ENCODE assay signal across 31 cellular contexts in the genomic region with DNA sequence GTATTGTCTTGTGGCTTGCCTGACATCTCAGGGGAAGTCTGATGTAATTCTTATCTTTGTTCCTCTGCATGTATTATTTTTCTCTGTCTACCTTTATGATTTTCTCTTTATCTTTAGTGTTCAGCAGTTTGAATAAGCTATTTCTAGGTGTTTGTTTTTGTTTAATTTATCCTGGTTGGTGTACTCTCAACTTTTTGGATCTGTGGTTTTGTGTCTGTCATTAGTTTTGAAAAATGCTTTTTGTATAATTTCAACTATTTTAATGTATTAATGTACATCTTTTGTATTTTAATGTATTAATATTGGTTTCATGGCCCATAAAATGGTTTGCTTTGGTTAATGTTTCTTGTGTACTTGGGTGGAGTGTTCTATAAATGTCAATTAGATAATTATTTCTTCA. TPM values are rescaled to one million over a fixed set of nuclear protein-coding genes. Genes with fewer than 3 reads are reported as not detected.
"Had no signal": no experiment of that assay in that cellular context is flagged by ENCODE, and none has a peak within 500 bp of the region (broad histone marks: within the 10 kb centered on the region; RNA-seq: fewer than 3 reads in every experiment).

No MANE protein-coding gene starts in this region.

- H3K4me3 ChIP-seq: ovary, psoas muscle, right lobe of liver, sigmoid colon, suprapubic skin, testis, tibial artery, transverse colon, upper lobe of right lung, uterus had no signal

- H3K4me1 ChIP-seq: parathyroid adenoma, psoas muscle, right lobe of liver, sigmoid colon, suprapubic skin, testis, tibial artery, transverse colon, upper lobe of right lung, uterus had no signal

- ATAC-seq: naive thymus-derived CD8-positive, alpha-beta T cell; natural killer cell treated with Interleukin-12 subunit alpha and Interleukin-12 subunit beta and Interleukin-15 and Interleukin-18, amount 100 ng/mL, for 72 hours; psoas muscle; right cardiac atrium; right lobe of liver; stimulated activated effector memory CD8-positive, alpha-beta T cell treated with anti-CD3 and anti-CD28 coated beads, Interleukin-12 subunit alpha, Interleukin-12 subunit beta, amount 100 ng/mL, for 72 hours; stimulated activated naive B cell treated with anti-CD40 and anti-IgM and Interleukin-4, amounts not matched to agents 10 μg/mL and 1 μg/mL and 100 μg/mL, for 72 hours; upper lobe of right lung had no signal

- H3K9me3 ChIP-seq: neutrophil, ovary, testis had no signal

- H3K27me3 Mint-ChIP-seq: naive thymus-derived CD8-positive, alpha-beta T cell; progenitor cell of endocrine pancreas; stimulated activated naive CD8-positive, alpha-beta T cell treated with anti-CD3 and anti-CD28 coated beads, Interleukin-15, Interleukin-2, amounts not matched to agents 100 ng/mL and 50 ng/mL, for 24 hours; type B pancreatic cell had no signal

- H3K27ac Mint-ChIP-seq: naive thymus-derived CD8-positive, alpha-beta T cell; natural killer cell treated with Interleukin-12 subunit alpha and Interleukin-12 subunit beta and Interleukin-15 and Interleukin-18, amount 100 ng/mL, for 72 hours; nephron progenitor cell; progenitor cell of endocrine pancreas; stimulated activated effector memory CD8-positive, alpha-beta T cell treated with anti-CD3 and anti-CD28 coated beads, Interleukin-12 subunit alpha, Interleukin-12 subunit beta, amount 100 ng/mL, for 72 hours; stimulated activated naive B cell treated with anti-CD40 and anti-IgM and Interleukin-4, amounts not matched to agents 10 μg/mL and 1 μg/mL and 100 μg/mL, for 72 hours; stimulated activated naive CD8-positive, alpha-beta T cell treated with anti-CD3 and anti-CD28 coated beads, Interleukin-15, Interleukin-2, amounts not matched to agents 100 ng/mL and 50 ng/mL, for 24 hours; type B pancreatic cell had no signal

- H3K9ac ChIP-seq: parathyroid adenoma had no signal

- H3K4me3 Mint-ChIP-seq: naive thymus-derived CD8-positive, alpha-beta T cell; natural killer cell treated with Interleukin-12 subunit alpha and Interleukin-12 subunit beta and Interleukin-15 and Interleukin-18, amount 100 ng/mL, for 72 hours; nephron progenitor cell; neural crest cell; stimulated activated effector memory CD8-positive, alpha-beta T cell treated with anti-CD3 and anti-CD28 coated beads, Interleukin-12 subunit alpha, Interleukin-12 subunit beta, amount 100 ng/mL, for 72 hours; stimulated activated naive B cell treated with anti-CD40 and anti-IgM and Interleukin-4, amounts not matched to agents 10 μg/mL and 1 μg/mL and 100 μg/mL, for 72 hours; stimulated activated naive CD8-positive, alpha-beta T cell treated with anti-CD3 and anti-CD28 coated beads, Interleukin-15, Interleukin-2, amounts not matched to agents 100 ng/mL and 50 ng/mL, for 24 hours; type B pancreatic cell had no signal

- H3K36me3 ChIP-seq: neutrophil, ovary, right lobe of liver, sigmoid colon, suprapubic skin, tibial artery, transverse colon, upper lobe of right lung, uterus had no signal

- H3K27me3 ChIP-seq: neutrophil, ovary, right lobe of liver, sigmoid colon, suprapubic skin, testis, tibial artery, transverse colon, upper lobe of right lung, uterus had no signal

- H3K36me3 Mint-ChIP-seq: stimulated activated effector memory CD8-positive, alpha-beta T cell treated with anti-CD3 and anti-CD28 coated beads, Interleukin-12 subunit alpha, Interleukin-12 subunit beta, amount 100 ng/mL, for 72 hours; type B pancreatic cell had no signal

- H3K27ac ChIP-seq: neutrophil, ovary, parathyroid adenoma, psoas muscle, right lobe of liver, sigmoid colon, suprapubic skin, testis, tibial artery, transverse colon, upper lobe of right lung, uterus had no signal

- DNase-seq: naive thymus-derived CD8-positive, alpha-beta T cell; nephron progenitor cell; nucleus accumbens; ovary; posterior cingulate gyrus; psoas muscle; right cardiac atrium; right lobe of liver; sigmoid colon; small intestine; stimulated activated CD4-positive, alpha-beta T cell treated with anti-CD3 and anti-CD28 coated beads, Interleukin-15, amount 100 ng/mL, for 24 hours; stimulated activated CD4-positive, alpha-beta T cell treated with anti-CD3 and anti-CD28 coated beads, Interleukin-2, amount 100 ng/mL, for 24 hours; stimulated activated CD4-positive, alpha-beta T cell treated with anti-CD3 and anti-CD28 coated beads, Interleukin-2, amount 100 ng/mL, for 48 hours; stimulated activated CD4-positive, alpha-beta T cell treated with anti-CD3 and anti-CD28 coated beads, Interleukin-4, amount 100 ng/mL, for 24 hours; stimulated activated naive B cell treated with anti-CD40 and anti-IgM and Interleukin-4, amounts not matched to agents 10 μg/mL and 1 μg/mL and 100 μg/mL, for 72 hours; stimulated activated naive CD4-positive, alpha-beta T cell treated with Interleukin-2 at 50 U/mL for 16 hours; substantia nigra; testis; tibial artery; transverse colon; upper lobe of right lung; uterus had no signal

- H3K4me1 Mint-ChIP-seq: naive thymus-derived CD8-positive, alpha-beta T cell; nephron progenitor cell; neural crest cell; stimulated activated effector memory CD8-positive, alpha-beta T cell treated with anti-CD3 and anti-CD28 coated beads, Interleukin-12 subunit alpha, Interleukin-12 subunit beta, amount 100 ng/mL, for 72 hours; stimulated activated naive B cell treated with anti-CD40 and anti-IgM and Interleukin-4, amounts not matched to agents 10 μg/mL and 1 μg/mL and 100 μg/mL, for 72 hours had no signal

RNA-seq across cellular contexts. Expression of gene APCDD1L, which starts 15.9 kb away (rescaled TPM):
- total RNA-seq: naive thymus-derived CD8-positive, alpha-beta T cell; natural killer cell treated with Interleukin-12 subunit alpha and Interleukin-12 subunit beta and Interleukin-15 and Interleukin-18, amount 100 ng/mL, for 72 hours; neural crest cell; progenitor cell of endocrine pancreas; upper lobe of right lung had no signal
